Comparison of ENCODE assay signal across 24 cellular contexts in genomic region chr20:5081196-5081595, GRCh38. TPM values are rescaled to one million over a fixed set of nuclear protein-coding genes. Genes with fewer than 3 reads are reported as not detected.
DNase-seq lines count a peak whose midpoint lies in the region; ATAC-seq and TF ChIP-seq lines count a peak whose summit lies in the region.
"Had no signal": no experiment of that assay in that cellular context is flagged by ENCODE, and none has a peak within 500 bp of the region (broad histone marks: within the 10 kb centered on the region; RNA-seq: fewer than 3 reads in every experiment).

No MANE protein-coding gene starts in this region.

- no peak overlapping the region for H2BK5ac ChIP-seq in neuronal stem cell (ENCODE audit: low read length)

- H3K27me3 Mint-ChIP-seq in activated CD4-positive, alpha-beta T cell treated with anti-CD3 and anti-CD28 coated beads, Interleukin-2, amount 10 ng/mL, durations not matched to agents 24 days and 14 days = no peaks in the 10 kb centered on the region
- peaks cover 4% of the 10 kb centered on the region for H3K27me3 Mint-ChIP-seq in GM23338 (ENCODE audit: insufficient read depth, low read depth, poor library complexity)
- H3K27me3 Mint-ChIP-seq in activated naive CD8-positive, alpha-beta T cell treated with anti-CD3 and anti-CD28 coated beads, Interleukin-2, amount 50 U/mL, for 24 hours = no peaks in the 10 kb centered on the region

- no peak overlapping the region for H2AK5ac ChIP-seq in neuronal stem cell (ENCODE audit: low read depth, low read length)

- peaks cover 2% of the 10 kb centered on the region for H3K9me3 Mint-ChIP-seq in activated CD4-positive, alpha-beta T cell treated with anti-CD3 and anti-CD28 coated beads, Interleukin-2, amount 10 ng/mL, durations not matched to agents 24 days and 14 days
- no peaks in the 10 kb centered on the region for H3K9me3 Mint-ChIP-seq in GM23338
- H3K9me3 Mint-ChIP-seq in activated naive CD8-positive, alpha-beta T cell treated with anti-CD3 and anti-CD28 coated beads, Interleukin-2, amount 50 U/mL, for 24 hours = no peaks in the 10 kb centered on the region
- H3K9me3 Mint-ChIP-seq: neural crest cell had no signal

- H4K91ac ChIP-seq in neuronal stem cell (ENCODE audit: low read depth, low read length, poor library complexity) = no peak overlapping the region

- no peak for TF ChIP-seq CTCF in GM23338 (conservative IDR thresholded peaks at IDR 0.05; ENCODE audit: low read depth in 2 of 2)

- WGBS in neuronal stem cell (ENCODE audit: extremely low coverage in 2 of 2, insufficient read length in 2 of 2, insufficient replicate concordance in 1 of 2), 2 donors = no CpG with 5 or more reads among the region's 8 CpGs
- WGBS in aorta, 2 donors = 70 to 77% methylated on average over 8 of the region's 8 CpGs

- no peak overlapping the region for H2BK120ac ChIP-seq in neuronal stem cell (ENCODE audit: low read depth, low read length)

- H4K8ac ChIP-seq in neuronal stem cell (ENCODE audit: low read depth, low read length) = no peak overlapping the region

- H3F3A ChIP-seq in GM23338 (replicated peaks; ENCODE audit: low read depth) = no peaks in the 10 kb centered on the region

- H3K18ac ChIP-seq in neuronal stem cell (ENCODE audit: low read length) = no peak overlapping the region

- H3K79me1 ChIP-seq in neuronal stem cell (ENCODE audit: low read depth, low read length) = no peaks in the 10 kb centered on the region

- no peak overlapping the region for H2BK12ac ChIP-seq in neuronal stem cell (ENCODE audit: low read length)

- peak overlapping the region; percentile 78 for H3K27ac Mint-ChIP-seq in activated CD4-positive, alpha-beta T cell treated with anti-CD3 and anti-CD28 coated beads, Interleukin-2, amount 10 ng/mL, durations not matched to agents 24 days and 14 days
- no peak overlapping the region for H3K27ac Mint-ChIP-seq in GM23338
- H3K27ac Mint-ChIP-seq in activated naive CD8-positive, alpha-beta T cell treated with anti-CD3 and anti-CD28 coated beads, Interleukin-2, amount 50 U/mL, for 24 hours = peak overlapping the region; percentile 54

- peaks cover 42% of the 10 kb centered on the region for H3K4me1 Mint-ChIP-seq in activated CD4-positive, alpha-beta T cell treated with anti-CD3 and anti-CD28 coated beads, Interleukin-2, amount 10 ng/mL, durations not matched to agents 24 days and 14 days
- H3K4me1 Mint-ChIP-seq in GM23338 = peaks cover 4% of the 10 kb centered on the region; the same call in 2 of the 3 replicates
- peaks cover 41% of the 10 kb centered on the region for H3K4me1 Mint-ChIP-seq in activated naive CD8-positive, alpha-beta T cell treated with anti-CD3 and anti-CD28 coated beads, Interleukin-2, amount 50 U/mL, for 24 hours

- no peaks in the 10 kb centered on the region for H3K27me3 ChIP-seq in GM23338 (ENCODE audit: insufficient read depth)
- no peaks in the 10 kb centered on the region for H3K27me3 ChIP-seq in neuronal stem cell (ENCODE audit: control insufficient read depth in 3 of 3, insufficient read depth in 3 of 3, low read depth in 1 of 3, low read length in 3 of 3)
- no peaks in the 10 kb centered on the region for H3K27me3 ChIP-seq in aorta (ENCODE audit: control insufficient read depth in 1 of 2, insufficient read depth in 2 of 2, low read length in 1 of 2)
- H3K27me3 ChIP-seq: breast epithelium, Peyer's patch, testis had no signal

- intact Hi-C loops in activated CD4-positive, alpha-beta T cell treated with anti-CD3 and anti-CD28 coated beads, Interleukin-2, amount 10 ng/mL, durations not matched to agents 24 days and 14 days (cut with micrococcal nuclease) = no loop called here
- intact Hi-C loops in aorta (cut with DNase I) = no loop called here

- H4K20me1 ChIP-seq in GM23338 (replicated peaks; ENCODE audit: insufficient read depth) = no peaks in the 10 kb centered on the region

- H3K79me2 ChIP-seq in GM23338 (replicated peaks; ENCODE audit: insufficient read depth) = no peaks in the 10 kb centered on the region

- H3K36me3 Mint-ChIP-seq in activated CD4-positive, alpha-beta T cell treated with anti-CD3 and anti-CD28 coated beads, Interleukin-2, amount 10 ng/mL, durations not matched to agents 24 days and 14 days (ENCODE audit: low read depth) = peaks cover 2% of the 10 kb centered on the region
- H3K36me3 Mint-ChIP-seq in GM23338 (ENCODE audit: low read depth) = no peaks in the 10 kb centered on the region
- H3K36me3 Mint-ChIP-seq in activated naive CD8-positive, alpha-beta T cell treated with anti-CD3 and anti-CD28 coated beads, Interleukin-2, amount 50 U/mL, for 24 hours (ENCODE audit: low read depth) = no peaks in the 10 kb centered on the region

- no peak overlapping the region for H3K23ac ChIP-seq in neuronal stem cell (ENCODE audit: low read depth, low read length, poor library complexity)

- H3K4me3 ChIP-seq in GM23338 (no peak overlapping the region), neuronal stem cell (ENCODE audit: low read length in 2 of 2) (no peak overlapping the region), aorta (ENCODE audit: low read length in 2 of 2) (no peak overlapping the region)
- H3K4me3 ChIP-seq: breast epithelium, GM12878, Peyer's patch, testis had no signal

- H3K9me3 ChIP-seq in neuronal stem cell (replicated peaks in 1 of 2; ENCODE audit: control insufficient read depth in 2 of 2, insufficient read depth in 1 of 2, low read depth in 1 of 2, low read length in 2 of 2) (no peaks in the 10 kb centered on the region), aorta (ENCODE audit: control insufficient read depth, low read length) (no peaks in the 10 kb centered on the region)
- H3K9me3 ChIP-seq: breast epithelium, Peyer's patch, testis had no signal

- no peaks in the 10 kb centered on the region for H3K9me2 ChIP-seq in GM23338 (ENCODE audit: insufficient read depth)

- H3K4me1 ChIP-seq in GM23338 (ENCODE audit: insufficient read depth) (no peaks in the 10 kb centered on the region), neuronal stem cell (ENCODE audit: control insufficient read depth in 2 of 2, insufficient read depth in 1 of 2, low read depth in 1 of 2, low read length in 2 of 2) (no peaks in the 10 kb centered on the region), aorta (ENCODE audit: control insufficient read depth in 1 of 2, insufficient read depth in 2 of 2, low read length in 2 of 2) (no peaks in the 10 kb centered on the region)
- H3K4me1 ChIP-seq: breast epithelium had no signal

- H3K4ac ChIP-seq in neuronal stem cell (ENCODE audit: low read length) = no peak overlapping the region

- no peak overlapping the region for H2BK15ac ChIP-seq in neuronal stem cell (ENCODE audit: low read length)

- no peak overlapping the region for H3K4me3 Mint-ChIP-seq in activated CD4-positive, alpha-beta T cell treated with anti-CD3 and anti-CD28 coated beads, Interleukin-2, amount 10 ng/mL, durations not matched to agents 24 days and 14 days
- no peak overlapping the region for H3K4me3 Mint-ChIP-seq in GM23338
- no peak overlapping the region for H3K4me3 Mint-ChIP-seq in activated naive CD8-positive, alpha-beta T cell treated with anti-CD3 and anti-CD28 coated beads, Interleukin-2, amount 50 U/mL, for 24 hours
- H3K4me3 Mint-ChIP-seq: neural crest cell had no signal

- H3K9ac ChIP-seq in neuronal stem cell (ENCODE audit: low read depth, low read length, poor library complexity) = no peak overlapping the region

- H3K14ac ChIP-seq in neuronal stem cell (ENCODE audit: low read length) = peak overlapping the region; percentile 3

- H3K36me3 ChIP-seq in GM23338 (ENCODE audit: insufficient read depth) (no peaks in the 10 kb centered on the region), neuronal stem cell (replicated peaks in 1 of 2; ENCODE audit: control insufficient read depth in 2 of 2, insufficient read depth in 2 of 2, low read length in 2 of 2) (no peaks in the 10 kb centered on the region), aorta (ENCODE audit: control insufficient read depth in 1 of 2, insufficient read depth in 2 of 2, low read length in 1 of 2) (no peaks in the 10 kb centered on the region)
- H3K36me3 ChIP-seq: breast epithelium, Peyer's patch had no signal

- H2AFZ ChIP-seq in GM23338 (no peak overlapping the region), neuronal stem cell (ENCODE audit: low read length) (no peak overlapping the region)

- ATAC-seq in GM23338 = peak; percentile 34; the same call in 1 of the 3 replicates
- no peak for ATAC-seq in activated naive CD8-positive, alpha-beta T cell treated with anti-CD3 and anti-CD28 coated beads, Interleukin-2, amount 50 U/mL, for 24 hours
- no peak for ATAC-seq in HG03159 (IDR thresholded peaks at IDR 0.05; ENCODE audit: unreplicated experiment)
- ATAC-seq in aorta (ENCODE audit: low FRiP score) = no peak
- ATAC-seq: HepG2 had no signal

- H3K27ac ChIP-seq in GM23338 (ENCODE audit: low read depth) (no peak overlapping the region), neuronal stem cell (replicated peaks; ENCODE audit: low read length) (no peak overlapping the region), aorta (ENCODE audit: low read depth in 1 of 2, low read length in 2 of 2) (no peak overlapping the region)
- H3K27ac ChIP-seq: C4-2B, testis had no signal

- no peak for DNase-seq in activated CD4-positive, alpha-beta T cell treated with anti-CD3 and anti-CD28 coated beads, Interleukin-2, amount 10 ng/mL, durations not matched to agents 24 days and 14 days
- no peak for DNase-seq in activated CD4-positive, alpha-beta T cell treated with anti-CD3 and anti-CD28 coated beads for 1 hour
- DNase-seq in GM23338 (ENCODE audit: low spot score) = peak; percentile 21
- DNase-seq in activated naive CD8-positive, alpha-beta T cell treated with anti-CD3 and anti-CD28 coated beads, Interleukin-2, amount 50 U/mL, for 24 hours = no peak
- no peak for DNase-seq in neuronal stem cell (ENCODE audit: low spot score)
- no peak for DNase-seq in aorta
- no peak for DNase-seq in DMS79 (lab: John Stamatoyannopoulos, UW)
- DNase-seq: activated CD4-positive, alpha-beta T cell treated with anti-CD3 and anti-CD28 coated beads, Interleukin-2, amount 50 U/mL, for 1 hour; activated T-cell treated with anti-CD3 and anti-CD28 coated beads for 4 hours; DMS153; foreskin melanocyte; kidney glomerular epithelial cell; midbrain; NCI-H1694; small intestine; stimulated activated CD4-positive, alpha-beta T cell treated with anti-CD3 and anti-CD28 coated beads, Interleukin-4, amount 100 ng/mL, for 4 hours; testis had no signal

- H3K4me2 ChIP-seq in GM23338 = no peak overlapping the region
- no peak overlapping the region for H3K4me2 ChIP-seq in neuronal stem cell (ENCODE audit: insufficient read depth, low read length, poor library complexity, severe bottlenecking)

RNA-seq across cellular contexts. Expression of gene TMEM230, which starts 31.7 kb away (rescaled TPM):
- total RNA-seq in activated CD4-positive, alpha-beta T cell treated with anti-CD3 and anti-CD28 coated beads, Interleukin-2, amount 10 ng/mL, durations not matched to agents 24 days and 14 days = 86.3 and 86.9 TPM in 2 replicates
- 93.4 and 102 TPM in 2 replicates for total RNA-seq in GM23338 (2014; rRNA removed; shearing (Covaris generic))
- polyA plus RNA-seq in GM23338 (2016; fragmentation: Nextera tagmentation; extraction: Ambion mirVana) = 110 and 113 TPM in 2 replicates
- 121 TPM for polyA plus RNA-seq in neuronal stem cell (2013, experiment 1 of 2)
- polyA plus RNA-seq in neuronal stem cell (2013, experiment 2 of 2) = 121 TPM
- 10 to 100 TPM; 73.0 to 95.0 TPM for total RNA-seq in aorta
- polyA plus RNA-seq in aorta = 100 to 1,000 TPM; 140 to 158 TPM

RNA-seq across cellular contexts. Expression of gene PCNA, which starts 38.6 kb away (rescaled TPM):
- 532 TPM in 2 replicates for total RNA-seq in activated CD4-positive, alpha-beta T cell treated with anti-CD3 and anti-CD28 coated beads, Interleukin-2, amount 10 ng/mL, durations not matched to agents 24 days and 14 days
- 413 and 428 TPM in 2 replicates for total RNA-seq in GM23338 (2014; rRNA removed; shearing (Covaris generic))
- 349 and 353 TPM in 2 replicates for polyA plus RNA-seq in GM23338 (2016; fragmentation: Nextera tagmentation; extraction: Ambion mirVana)
- 214 TPM for polyA plus RNA-seq in neuronal stem cell (2013, experiment 1 of 2)
- polyA plus RNA-seq in neuronal stem cell (2013, experiment 2 of 2) = 222 TPM
- 10 to 100 TPM; 20.1 to 21.9 TPM for total RNA-seq in aorta
- 10 to 100 TPM; 34.7 to 37.4 TPM for polyA plus RNA-seq in aorta

RNA-seq across cellular contexts. Expression of gene CDS2, which starts 45.6 kb away (rescaled TPM):
- 34.7 and 39.2 TPM in 2 replicates for total RNA-seq in activated CD4-positive, alpha-beta T cell treated with anti-CD3 and anti-CD28 coated beads, Interleukin-2, amount 10 ng/mL, durations not matched to agents 24 days and 14 days
- 40.1 and 40.8 TPM in 2 replicates for total RNA-seq in GM23338 (2014; rRNA removed; shearing (Covaris generic))
- 16.8 and 17.5 TPM in 2 replicates for polyA plus RNA-seq in GM23338 (2016; fragmentation: Nextera tagmentation; extraction: Ambion mirVana)
- 31.8 TPM for polyA plus RNA-seq in neuronal stem cell (2013, experiment 1 of 2)
- 32.6 TPM for polyA plus RNA-seq in neuronal stem cell (2013, experiment 2 of 2)
- 100 to 1,000 TPM in 1 of 2 donors, 10 to 100 TPM in 1; 78.7 to 135 TPM for total RNA-seq in aorta
- polyA plus RNA-seq in aorta = 10 to 100 TPM; 13.9 to 21.3 TPM

Comparison
In these comparisons a context has a peak if more than half of its experiments do, and no peak if none do; other contexts are left out.
1. RNA of gene PCNA, which starts 38.6 kb away (total RNA-seq): 532 TPM in activated CD4-positive, alpha-beta T cell treated with anti-CD3 and anti-CD28 coated beads, Interleukin-2, amount 10 ng/mL, durations not matched to agents 24 days and 14 days and 413 to 428 TPM in GM23338; 20.1 to 21.9 TPM in aorta; every median in the first group is over 10 times any median in the second.